ENCODE assay signal across 9 cellular contexts in genomic region chr7:129613016-129613337, GRCh38. TPM values are rescaled to one million over a fixed set of nuclear protein-coding genes. Genes with fewer than 3 reads are reported as not detected.
DNase-seq lines count a peak whose midpoint lies in the region; ATAC-seq and TF ChIP-seq lines count a peak whose summit lies in the region.
"Had no signal": no experiment of that assay in that cellular context is flagged by ENCODE, and none has a peak within 500 bp of the region (broad histone marks: within the 10 kb centered on the region; RNA-seq: fewer than 3 reads in every experiment).

No MANE protein-coding gene starts in this region.

- ATAC-seq in CD4-positive, alpha-beta T cell (ENCODE audit: poor library complexity) = no peak
- ATAC-seq in PC-3 (no peak), HG03571 (IDR thresholded peaks at IDR 0.05; ENCODE audit: unreplicated experiment) (no peak), GM21526 (IDR thresholded peaks at IDR 0.05; ENCODE audit: low FRiP score, unreplicated experiment) (no peak)

- H3K79me2 ChIP-seq in PC-3 (ENCODE audit: low read length) = peaks cover 88% of the 10 kb centered on the region

- DNase-seq in CD4-positive, alpha-beta T cell = no peak
- DNase-seq in PC-3 (no peak), endodermal cell (no peak), NCI-H1436 (lab: John Stamatoyannopoulos, UW) (no peak)
- no peak for DNase-seq in stimulated activated CD4-positive, alpha-beta T cell treated with anti-CD3 and anti-CD28 coated beads, Interleukin-15, amount 100 ng/mL, for 24 hours
- DNase-seq: NCI-H1930 had no signal

- H3K4me3 ChIP-seq in PC-3 (ENCODE audit: low read length) = peak overlapping the region; percentile 77
- H3K4me3 ChIP-seq in endodermal cell (ENCODE audit: low read length) = peak overlapping the region; percentile 89
- peak overlapping the region; percentile 80 to 94 for H3K4me3 ChIP-seq in neutrophil (ENCODE audit: low read depth in 1 of 2, low read length in 1 of 2)

- H3K27me3 Mint-ChIP-seq in CD4-positive, alpha-beta T cell = no peaks in the 10 kb centered on the region
- H3K27me3 Mint-ChIP-seq in endodermal cell (ENCODE audit: insufficient read depth) = no peaks in the 10 kb centered on the region

- intact Hi-C loops in CD4-positive, alpha-beta T cell (cut with DNase I, micrococcal nuclease) = loop anchor here (2.0 to 10.0 kb wide), 7 partner anchors 110 to 1059 kb away; partner anchors contain the start of genes SMKR1 (in 1 of the 2), SSMEM1 (in 1 of the 2), TMEM209 (in 1 of the 2) and TNPO3 (in 1 of the 2)
- intact Hi-C loops in PC-3 (cut with micrococcal nuclease) = no loop called here

- no peaks in the 10 kb centered on the region for H3K9me2 ChIP-seq in PC-3 (replicated peaks; ENCODE audit: low read length)

- peak overlapping the region; percentile 100 for H3K4me3 Mint-ChIP-seq in CD4-positive, alpha-beta T cell
- peak overlapping the region; percentile 84 for H3K4me3 Mint-ChIP-seq in endodermal cell

- WGBS in endodermal cell (ENCODE audit: insufficient coverage in 1 of 2, insufficient read length in 1 of 2), 2 experiments = 55 to 60% methylated on average over 2 to 5 of the region's 5 CpGs

- H3K27ac Mint-ChIP-seq in CD4-positive, alpha-beta T cell = peak overlapping the region; percentile 88
- H3K27ac Mint-ChIP-seq in endodermal cell = peak overlapping the region; percentile 90

- H3K9me3 ChIP-seq in CD4-positive, alpha-beta T cell (ENCODE audit: control insufficient read depth, low read length) = no peaks in the 10 kb centered on the region
- no peaks in the 10 kb centered on the region for H3K9me3 ChIP-seq in PC-3 (ENCODE audit: low read length)
- no peaks in the 10 kb centered on the region for H3K9me3 ChIP-seq in endodermal cell (ENCODE audit: control insufficient read depth, low read length)
- no peaks in the 10 kb centered on the region for H3K9me3 ChIP-seq in neutrophil

- H3K9ac ChIP-seq in PC-3 (ENCODE audit: low read length) = peak overlapping the region; percentile 92
- peak overlapping the region; percentile 79 for H3K9ac ChIP-seq in endodermal cell (ENCODE audit: extremely low read depth, low read length, poor library complexity, severe bottlenecking)

- H3K36me3 Mint-ChIP-seq in CD4-positive, alpha-beta T cell (ENCODE audit: low read depth) = peaks cover 28% of the 10 kb centered on the region
- H3K36me3 Mint-ChIP-seq in endodermal cell (ENCODE audit: low read depth) = peaks cover 10% of the 10 kb centered on the region

- no peaks in the 10 kb centered on the region for H3F3A ChIP-seq in PC-3 (ENCODE audit: low read length, unreplicated experiment)

- H3K4me1 ChIP-seq in PC-3 (ENCODE audit: insufficient read depth, low read length) = peaks cover 24% of the 10 kb centered on the region
- peaks cover 8% of the 10 kb centered on the region for H3K4me1 ChIP-seq in endodermal cell (ENCODE audit: control insufficient read depth, insufficient read depth, low read length)
- peaks cover 83 to 87% of the 10 kb centered on the region in 2 experiments for H3K4me1 ChIP-seq in neutrophil (ENCODE audit: control insufficient read depth in 1 of 2, insufficient read depth in 1 of 2, low read depth in 1 of 2, low read length in 1 of 2)

- peaks cover 9% of the 10 kb centered on the region; the same call in 1 of the 2 replicates for H3K36me3 ChIP-seq in PC-3 (ENCODE audit: low read depth, low read length)
- H3K36me3 ChIP-seq in endodermal cell (ENCODE audit: control insufficient read depth, insufficient read depth, low read length) = peaks cover 19% of the 10 kb centered on the region
- no peaks in the 10 kb centered on the region for H3K36me3 ChIP-seq in neutrophil

- H3K27me3 ChIP-seq in CD4-positive, alpha-beta T cell (ENCODE audit: control insufficient read depth, insufficient read depth, low read length) = no peaks in the 10 kb centered on the region
- no peaks in the 10 kb centered on the region for H3K27me3 ChIP-seq in PC-3 (ENCODE audit: low read length)
- no peaks in the 10 kb centered on the region for H3K27me3 ChIP-seq in endodermal cell (ENCODE audit: control insufficient read depth, insufficient read depth, low read length, poor library complexity, severe bottlenecking)
- H3K27me3 ChIP-seq in neutrophil = no peaks in the 10 kb centered on the region

- no peak for TF ChIP-seq CTCF in CD4-positive, alpha-beta T cell (IDR thresholded peaks at IDR 0.05)
- TF ChIP-seq CTCF in PC-3 (conservative IDR thresholded peaks at IDR 0.05; ENCODE audit: low read depth, low read length) (no peak), endodermal cell (conservative IDR thresholded peaks at IDR 0.05) (peak; percentile 7), neutrophil (IDR thresholded peaks at IDR 0.05) (no peak)

- H3K4me2 ChIP-seq in PC-3 (ENCODE audit: low read length) = peak overlapping the region; percentile 95

- H3K9me3 Mint-ChIP-seq in CD4-positive, alpha-beta T cell = no peaks in the 10 kb centered on the region
- no peaks in the 10 kb centered on the region for H3K9me3 Mint-ChIP-seq in endodermal cell

- POLR2A ChIA-PET in CD4-positive, alpha-beta T cell (lab: Charles Lee) = interaction anchor here (1.2 to 2.7 kb wide), 3 partner anchors 9 to 20 kb away, joined by 3 to 21 read pairs (median 9); no protein-coding TSS in a partner anchor
- POLR2A ChIA-PET in PC-3 (lab: Charles Lee; ENCODE audit: unreplicated experiment) = interaction anchor here (0.6 to 0.7 kb wide), 2 partner anchors 78 to 229 kb away, joined by 5 to 10 read pairs; no protein-coding TSS in a partner anchor

- H4K20me1 ChIP-seq in PC-3 (ENCODE audit: low read length) = peaks cover 42% of the 10 kb centered on the region

- no peak overlapping the region for H2AFZ ChIP-seq in PC-3 (ENCODE audit: low read length)

- CTCF ChIA-PET in CD4-positive, alpha-beta T cell (lab: Charles Lee) = interaction anchor here (0.6 to 2.0 kb wide), 7 partner anchors 8 to 243 kb away, joined by 3 to 13 read pairs (median 4); no protein-coding TSS in a partner anchor
- CTCF ChIA-PET in PC-3 (lab: Charles Lee) = interaction anchor here (0.6 to 1.0 kb wide), 6 partner anchors 10 to 270 kb away, joined by 3 to 6 read pairs (median 3); no protein-coding TSS in a partner anchor

- TSS peak; percentile 60 for BruUV-seq in PC-3 (replicated peaks; lab: Mats Ljungman, UMichigan)

- H3K27ac ChIP-seq in CD4-positive, alpha-beta T cell (ENCODE audit: low read depth, low read length) = no peak overlapping the region
- H3K27ac ChIP-seq in PC-3 (ENCODE audit: low read length) (no peak overlapping the region), endodermal cell (ENCODE audit: low read depth, low read length) (no peak overlapping the region), neutrophil (peak overlapping the region; percentile 91)

- H3K4me1 Mint-ChIP-seq in CD4-positive, alpha-beta T cell (ENCODE audit: low read depth) = peaks cover 77% of the 10 kb centered on the region
- peaks cover 28% of the 10 kb centered on the region for H3K4me1 Mint-ChIP-seq in endodermal cell

RNA-seq across cellular contexts. Expression of gene NRF1, which starts 1.5 kb away (rescaled TPM):
- 10 to 100 TPM; 35.4 to 36.1 TPM for total RNA-seq in CD4-positive, alpha-beta T cell
- total RNA-seq in PC-3 (2014; rRNA removed) = 13.6 and 21.1 TPM in 2 replicates
- 10 to 100 TPM; 22.9 to 26.4 TPM for total RNA-seq in endodermal cell
- 19.4 TPM for polyA plus RNA-seq in endodermal cell (2013, experiment 1 of 2)
- 18.7 TPM for polyA plus RNA-seq in endodermal cell (2013, experiment 2 of 2)
